ENCODE assay signal across 14 cellular contexts in genomic region chr5:57436586-57436985, GRCh38. TPM values are rescaled to one million over a fixed set of nuclear protein-coding genes. Genes with fewer than 3 reads are reported as not detected.
"Had no signal": no experiment of that assay in that cellular context is flagged by ENCODE, and none has a peak within 500 bp of the region (broad histone marks: within the 10 kb centered on the region; RNA-seq: fewer than 3 reads in every experiment).

No MANE protein-coding gene starts in this region.

- H3K9me3 ChIP-seq: adrenal gland, esophagus squamous epithelium, heart left ventricle, thyroid gland, uterus had no signal

- FAIRE-seq: islet of Langerhans had no signal

- DNase-seq: activated B cell treated with CpG ODN at 0.5 μM for 24 hours; activated CD4-positive, alpha-beta T cell treated with anti-CD3 and anti-CD28 coated beads, Interleukin-2, amount 10 ng/mL, durations not matched to agents 24 days and 14 days; activated CD8-positive, alpha-beta memory T cell treated with anti-CD3 and anti-CD28 coated beads for 24 hours; activated naive CD4-positive, alpha-beta T cell treated with anti-CD3 and anti-CD28 coated beads, Interleukin-2, amount 50 U/mL, for 16 hours; adrenal gland; dorsolateral prefrontal cortex; esophagus squamous epithelium; heart left ventricle; stimulated activated CD4-positive, alpha-beta T cell treated with anti-CD3 and anti-CD28 coated beads, Interleukin-4, amount 100 ng/mL, for 24 hours; thyroid gland; uterus had no signal

- H3K27me3 ChIP-seq: adrenal gland, dorsolateral prefrontal cortex, esophagus squamous epithelium, foreskin keratinocyte, heart left ventricle, thyroid gland, uterus had no signal

- H3K4me1 ChIP-seq: thyroid gland, uterus had no signal

- H3K36me3 ChIP-seq: adrenal gland, esophagus squamous epithelium, heart left ventricle, thyroid gland, uterus had no signal

- H3K4me3 ChIP-seq: adrenal gland, dorsolateral prefrontal cortex, esophagus squamous epithelium, heart left ventricle, thyroid gland, uterus had no signal

- H3K27ac ChIP-seq: adrenal gland, dorsolateral prefrontal cortex, esophagus squamous epithelium, foreskin keratinocyte, heart left ventricle, thyroid gland, uterus had no signal

RNA-seq across cellular contexts. Expression of gene ACTBL2, which starts 46.0 kb away (rescaled TPM):
- total RNA-seq: activated B cell treated with CpG ODN at 0.5 μM for 24 hours; activated CD4-positive, alpha-beta T cell treated with anti-CD3 and anti-CD28 coated beads, Interleukin-2, amount 10 ng/mL, durations not matched to agents 24 days and 14 days; activated T-helper 17 cell treated with anti-CD3 and anti-CD28 coated beads, Interleukin-2, amount 50 U/mL, for 72 hours; adrenal gland; dorsolateral prefrontal cortex; esophagus squamous epithelium; uterus had no signal
- polyA plus RNA-seq: adrenal gland, foreskin keratinocyte, heart left ventricle had no signal
